In the genomic region with DNA sequence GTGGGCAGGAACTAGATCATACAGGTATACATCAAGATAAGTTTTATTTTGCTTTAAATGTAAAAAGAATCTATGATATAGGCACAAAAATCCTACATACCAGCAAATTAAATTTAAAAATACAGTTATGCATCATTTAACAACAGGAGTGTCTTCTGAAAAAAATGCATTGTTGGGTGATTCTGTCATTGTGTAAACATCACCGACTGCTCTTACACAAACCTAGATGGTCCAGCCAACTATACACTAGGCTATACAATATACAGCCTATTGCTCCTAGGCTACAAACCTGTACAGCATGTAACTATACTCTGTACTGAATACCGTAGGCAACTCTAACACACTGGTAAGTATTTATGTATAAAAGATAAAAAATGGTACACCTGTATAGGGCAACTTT, we compare ENCODE assay signal across 18 cellular contexts.
A peak's percentile ranks its signal among the peaks of the same experiment; 100 is the strongest.
DNase-seq lines count a peak whose midpoint lies in the region; FAIRE-seq and TF ChIP-seq lines count a peak whose summit lies in the region.
"Had no signal": no experiment of that assay in that cellular context is flagged by ENCODE, and none has a peak within 500 bp of the region (broad histone marks: within the 10 kb centered on the region; RNA-seq: fewer than 3 reads in every experiment).

No MANE protein-coding gene starts in this region.

- DNase-seq in EH (ENCODE audit: low read depth) (peak; percentile 72), NCI-H226 (peak; percentile 49), bronchial epithelial cell (ENCODE audit: low read depth) (peak; percentile 81), coronary artery (ENCODE audit: low spot score) (no peak), KBM-7 (no peak), NCI-H748 treated with DMSO at 0.1 percent for 48 hours (lab: John Stamatoyannopoulos, UW) (no peak), nephron progenitor cell (no peak)
- DNase-seq: activated CD4-positive, alpha-beta T cell treated with anti-CD3 and anti-CD28 coated beads, Interleukin-2, amount 10 ng/mL, durations not matched to agents 24 days and 14 days; CD4-positive, alpha-beta T cell; effector memory CD4-positive, alpha-beta T cell; lower lobe of right lung; NCI-H1048; NCI-H446 had no signal

- peaks cover 11% of the 10 kb centered on the region for H3K9me3 Mint-ChIP-seq in nephron progenitor cell
- H3K9me3 Mint-ChIP-seq: activated CD4-positive, alpha-beta T cell treated with anti-CD3 and anti-CD28 coated beads, Interleukin-2, amount 10 ng/mL, durations not matched to agents 24 days and 14 days; CD4-positive, alpha-beta T cell had no signal

- in situ Hi-C loops in KBM-7 (cut with MboI; ENCODE audit: low pct_unique_long_range_greater_than_20kb, low sequenced_read_pairs), result no loop called here

- no peak overlapping the region for H3K4me3 Mint-ChIP-seq in nephron progenitor cell
- H3K4me3 Mint-ChIP-seq: activated CD4-positive, alpha-beta T cell treated with anti-CD3 and anti-CD28 coated beads, Interleukin-2, amount 10 ng/mL, durations not matched to agents 24 days and 14 days; activated T-helper 1 cell treated with anti-CD3 and anti-CD28 coated beads, Interleukin-12 subunit alpha, Interleukin-12 subunit beta, Interleukin-2, Interleukin-4 antibody, amounts not matched to agents 30 ng/mL and 10 ng/mL and 1 ng/mL, durations not matched to agents 14 hours and 24 hours and 36 hours; CD4-positive, alpha-beta T cell; T-helper 2 cell treated with Interferon-gamma antibody and Interleukin-4, amounts not matched to agents 5 μg/mL and 100 μg/mL, for 36 hours had no signal

- H3K36me3 Mint-ChIP-seq in nephron progenitor cell (ENCODE audit: low read depth), result peaks cover 28% of the 10 kb centered on the region

- no peak for TF ChIP-seq RAD21 in liver (IDR thresholded peaks at IDR 0.05)

- no peaks in the 10 kb centered on the region for H3K4me1 ChIP-seq in liver (ENCODE audit: control insufficient read depth in 4 of 4, insufficient read depth in 4 of 4, low read length in 3 of 4)
- H3K4me1 ChIP-seq: ascending aorta, lower lobe of right lung had no signal

- H3K27ac Mint-ChIP-seq in nephron progenitor cell, result no peak overlapping the region
- H3K27ac Mint-ChIP-seq: activated CD4-positive, alpha-beta T cell treated with anti-CD3 and anti-CD28 coated beads, Interleukin-2, amount 10 ng/mL, durations not matched to agents 24 days and 14 days; activated T-helper 1 cell treated with anti-CD3 and anti-CD28 coated beads, Interleukin-12 subunit alpha, Interleukin-12 subunit beta, Interleukin-2, Interleukin-4 antibody, amounts not matched to agents 30 ng/mL and 10 ng/mL and 1 ng/mL, durations not matched to agents 14 hours and 24 hours and 36 hours; CD4-positive, alpha-beta T cell; T-helper 2 cell treated with Interferon-gamma antibody and Interleukin-4, amounts not matched to agents 5 μg/mL and 100 μg/mL, for 36 hours had no signal

- no peaks in the 10 kb centered on the region for H3K27me3 Mint-ChIP-seq in nephron progenitor cell (ENCODE audit: low read depth, poor library complexity)
- H3K27me3 Mint-ChIP-seq: activated CD4-positive, alpha-beta T cell treated with anti-CD3 and anti-CD28 coated beads, Interleukin-2, amount 10 ng/mL, durations not matched to agents 24 days and 14 days; CD4-positive, alpha-beta T cell had no signal

- H3K27me3 ChIP-seq in bronchial epithelial cell (ENCODE audit: control insufficient read depth, insufficient read depth, low read length) (no peaks in the 10 kb centered on the region), liver (ENCODE audit: control insufficient read depth in 4 of 4, insufficient read depth in 4 of 4, low read length in 3 of 4) (no peaks in the 10 kb centered on the region)
- H3K27me3 ChIP-seq: ascending aorta had no signal

- H3K9ac ChIP-seq in liver (ENCODE audit: low read depth in 1 of 2, low read length in 2 of 2), result no peak overlapping the region

- FAIRE-seq in bronchial epithelial cell (lab: Jason Lieb, UNC), result no peak

- TF ChIP-seq CTCF in bronchial epithelial cell (IDR thresholded peaks at IDR 0.05; ENCODE audit: insufficient read depth, low read length, severe bottlenecking) (no peak), liver (IDR thresholded peaks at IDR 0.05; ENCODE audit: low read depth, low read length, missing input control) (no peak), coronary artery (IDR thresholded peaks at IDR 0.05) (no peak), nephron progenitor cell (IDR thresholded peaks at IDR 0.05) (no peak)

- H3K4me3 ChIP-seq in bronchial epithelial cell (ENCODE audit: low read depth, low read length) (no peak overlapping the region), liver (ENCODE audit: low read depth in 1 of 3, low read length in 3 of 3) (no peak overlapping the region), coronary artery (no peak overlapping the region)
- H3K4me3 ChIP-seq: ascending aorta, HAP-1, lower lobe of right lung had no signal

- no peaks in the 10 kb centered on the region for H3K9me3 ChIP-seq in liver (ENCODE audit: control insufficient read depth in 4 of 4, low read length in 3 of 4)
- H3K9me3 ChIP-seq: ascending aorta, HAP-1, lower lobe of right lung had no signal

- no peaks in the 10 kb centered on the region for H3K36me3 ChIP-seq in bronchial epithelial cell (ENCODE audit: control insufficient read depth, insufficient read depth, low read length)
- peaks cover 0 to 3% (median 0%) of the 10 kb centered on the region in 4 donors for H3K36me3 ChIP-seq in liver (ENCODE audit: control insufficient read depth in 4 of 4, insufficient read depth in 3 of 4, low read depth in 1 of 4, low read length in 3 of 4)
- H3K36me3 ChIP-seq: HAP-1, lower lobe of right lung had no signal

- WGBS in liver, result 68% methylated on average over 2 of the region's 2 CpGs

- no peak overlapping the region for H3K27ac ChIP-seq in liver (ENCODE audit: low read depth in 1 of 2, low read length in 2 of 2)
- H3K27ac ChIP-seq in coronary artery, result no peak overlapping the region
- H3K27ac ChIP-seq: ascending aorta, lower lobe of right lung had no signal

- H3K4me1 Mint-ChIP-seq in nephron progenitor cell, result no peaks in the 10 kb centered on the region
- H3K4me1 Mint-ChIP-seq: activated CD4-positive, alpha-beta T cell treated with anti-CD3 and anti-CD28 coated beads, Interleukin-2, amount 10 ng/mL, durations not matched to agents 24 days and 14 days had no signal

TF ChIP-seq in liver, 16 proteins besides CTCF, POLR2A, EP300 and RAD21:
- TF ChIP-seq FOXA2 (IDR thresholded peaks at IDR 0.05), result peak; percentile 23
- no peak for TF ChIP-seq HNF4A (conservative IDR thresholded peaks at IDR 0.05)
TF ChIP-seq in liver: peak in this region for 1.

Comparison
In these comparisons a context has a peak if more than half of its experiments do, and no peak if none do; other contexts are left out.
1. DNase-seq: peak in EH (single experiment), NCI-H226 (single experiment) and bronchial epithelial cell (single experiment); none in coronary artery (single experiment), KBM-7 (single experiment), NCI-H748 treated with DMSO at 0.1 percent for 48 hours (single experiment) and nephron progenitor cell (single experiment).